9 cellular contexts compared by ENCODE assay signal in the genomic region with DNA sequence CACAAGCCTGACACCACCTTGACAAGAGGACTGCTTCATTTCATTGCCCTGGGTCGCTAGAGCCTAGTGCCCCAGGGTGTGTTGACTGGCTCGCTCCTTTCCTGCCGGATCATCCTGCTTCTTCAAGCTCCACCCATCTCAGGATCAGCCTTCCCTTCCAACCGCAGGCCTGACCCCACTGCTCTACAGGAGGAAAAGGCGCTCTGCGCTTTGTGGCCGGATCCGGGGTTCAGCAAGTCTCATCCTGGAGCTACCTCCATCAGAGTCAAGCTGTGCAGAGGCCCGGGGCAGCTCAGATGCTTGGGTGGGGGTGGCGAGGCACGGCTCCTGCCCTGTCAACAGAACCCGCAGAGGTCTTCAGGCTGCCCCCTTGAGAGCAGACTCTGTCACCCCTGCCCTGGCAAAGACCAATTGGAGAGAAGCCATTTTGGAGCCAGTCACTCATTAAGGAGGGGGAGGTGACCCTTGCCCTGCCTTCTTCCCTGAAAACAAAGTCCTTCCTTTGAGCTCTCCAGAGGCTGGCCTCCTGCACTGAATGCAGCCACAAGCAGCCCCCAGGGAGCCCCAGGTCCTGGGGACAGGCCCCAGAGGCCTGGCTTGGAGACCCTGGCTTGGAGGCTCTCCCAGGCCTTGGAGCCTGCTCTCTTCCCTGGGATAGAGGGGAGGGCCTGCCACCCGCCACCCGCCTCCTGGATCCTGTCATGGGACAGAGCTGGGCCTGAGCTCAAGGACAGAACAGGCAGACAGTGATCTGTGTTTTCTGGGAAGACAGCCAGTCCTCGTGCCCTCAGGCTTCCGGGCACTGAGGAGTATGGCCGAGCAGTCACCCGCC.
DNase-seq lines count a peak whose midpoint lies in the region; TF ChIP-seq lines count a peak whose summit lies in the region.
"Had no signal": no experiment of that assay in that cellular context is flagged by ENCODE, and none has a peak within 500 bp of the region (broad histone marks: within the 10 kb centered on the region; RNA-seq: fewer than 3 reads in every experiment).

No MANE protein-coding gene starts in this region.

- peaks cover 2% of the 10 kb centered on the region for H3K27me3 Mint-ChIP-seq in activated naive CD4-positive, alpha-beta T cell treated with anti-CD3 and anti-CD28 coated beads for 36 hours (ENCODE audit: low read depth)

- H3K36me3 Mint-ChIP-seq in activated naive CD4-positive, alpha-beta T cell treated with anti-CD3 and anti-CD28 coated beads for 36 hours (ENCODE audit: low read depth), result no peaks in the 10 kb centered on the region

- H3K27ac ChIP-seq in fibroblast of lung (ENCODE audit: insufficient read depth, low read length), result peak overlapping the region; percentile 58
- H3K27ac ChIP-seq: SJSA1 had no signal

- DNase-seq in activated effector memory CD4-positive, alpha-beta T cell treated with anti-CD3 and anti-CD28 coated beads, Interleukin-2, amount 50 U/mL, for 16 hours, result peak; percentile 60
- no peak for DNase-seq in activated effector memory CD4-positive, alpha-beta T cell treated with Interleukin-2 at 50 U/mL for 16 hours
- DNase-seq in fibroblast of lung (ENCODE audit: low read depth in 2 of 2) (peak; percentile 70 to 71), myocyte (ENCODE audit: low read depth) (peak; percentile 52), NCI-H1436 (lab: John Stamatoyannopoulos, UW) (no peak), CD1c-positive myeloid dendritic cell (ENCODE audit: extremely low spot score) (no peak), NCI-H2227 (lab: John Stamatoyannopoulos, UW; ENCODE audit: unreplicated experiment) (no peak)
- DNase-seq in activated naive CD4-positive, alpha-beta T cell treated with anti-CD3 and anti-CD28 coated beads for 36 hours, result no peak

- peaks cover 7% of the 10 kb centered on the region for H3K4me1 Mint-ChIP-seq in activated naive CD4-positive, alpha-beta T cell treated with anti-CD3 and anti-CD28 coated beads for 36 hours (ENCODE audit: low read depth)

- no peaks in the 10 kb centered on the region for H3K79me2 ChIP-seq in fibroblast of lung (ENCODE audit: control insufficient read depth, insufficient read depth, low read length)

- no peak overlapping the region for H3K4me3 Mint-ChIP-seq in activated naive CD4-positive, alpha-beta T cell treated with anti-CD3 and anti-CD28 coated beads for 36 hours

- H3K4me1 ChIP-seq in fibroblast of lung (ENCODE audit: control insufficient read depth, extremely low read depth, insufficient read depth, low read length), result peaks cover 9% of the 10 kb centered on the region

- no peak for TF ChIP-seq CTCF in fibroblast of lung (conservative IDR thresholded peaks at IDR 0.05 in 1 of 2, IDR thresholded peaks at IDR 0.05 in 1 of 2; ENCODE audit: low read depth in 1 of 2, low read length in 2 of 2)

- no peak overlapping the region for H3K9ac ChIP-seq in fibroblast of lung (ENCODE audit: insufficient read depth, low read length)

- H3K4me3 ChIP-seq in fibroblast of lung (replicated peaks in 1 of 4; ENCODE audit: control extremely low read depth in 1 of 4, insufficient read depth in 1 of 4, low read depth in 3 of 4, low read length in 4 of 4), result no peak overlapping the region
- H3K4me3 ChIP-seq: SJSA1 had no signal

- no peak overlapping the region for H3K4me2 ChIP-seq in fibroblast of lung (ENCODE audit: extremely low read depth, insufficient read depth, low read length)

- no peaks in the 10 kb centered on the region for H3K9me3 ChIP-seq in fibroblast of lung (ENCODE audit: control insufficient read depth, insufficient read depth, low read depth, low read length)
- H3K9me3 ChIP-seq: SJSA1 had no signal

- H3K27ac Mint-ChIP-seq in activated naive CD4-positive, alpha-beta T cell treated with anti-CD3 and anti-CD28 coated beads for 36 hours, result no peak overlapping the region

- CTCF ChIA-PET in activated naive CD4-positive, alpha-beta T cell treated with anti-CD3 and anti-CD28 coated beads for 36 hours (lab: Charles Lee), result no interaction called here

- no peaks in the 10 kb centered on the region for H3K27me3 ChIP-seq in fibroblast of lung (ENCODE audit: control insufficient read depth, insufficient read depth, low read length)
- H3K27me3 ChIP-seq: SJSA1 had no signal

- H4K20me1 ChIP-seq in fibroblast of lung (ENCODE audit: control insufficient read depth, extremely low read depth, insufficient read depth, low read length), result no peaks in the 10 kb centered on the region

- H3K9me3 Mint-ChIP-seq in activated naive CD4-positive, alpha-beta T cell treated with anti-CD3 and anti-CD28 coated beads for 36 hours, result no peaks in the 10 kb centered on the region

- H2AFZ ChIP-seq in fibroblast of lung (ENCODE audit: low read length), result no peak overlapping the region

- H3K36me3 ChIP-seq in fibroblast of lung (ENCODE audit: control insufficient read depth, insufficient read depth, low read length), result no peaks in the 10 kb centered on the region
- H3K36me3 ChIP-seq: SJSA1 had no signal

- intact Hi-C loops in activated naive CD4-positive, alpha-beta T cell treated with anti-CD3 and anti-CD28 coated beads for 36 hours (cut with micrococcal nuclease), result no loop called here

Comparison
In these comparisons a context has a peak if more than half of its experiments do, and no peak if none do; other contexts are left out.
1. DNase-seq: peak in activated effector memory CD4-positive, alpha-beta T cell treated with anti-CD3 and anti-CD28 coated beads, Interleukin-2, amount 50 U/mL, for 16 hours (single experiment), fibroblast of lung (2 of 2) and myocyte (single experiment); none in activated effector memory CD4-positive, alpha-beta T cell treated with Interleukin-2 at 50 U/mL for 16 hours (single experiment), NCI-H1436 (single experiment), activated naive CD4-positive, alpha-beta T cell treated with anti-CD3 and anti-CD28 coated beads for 36 hours (single experiment), CD1c-positive myeloid dendritic cell (single experiment) and NCI-H2227 (single experiment).